32 cellular contexts compared by ENCODE assay signal in the genomic region with DNA sequence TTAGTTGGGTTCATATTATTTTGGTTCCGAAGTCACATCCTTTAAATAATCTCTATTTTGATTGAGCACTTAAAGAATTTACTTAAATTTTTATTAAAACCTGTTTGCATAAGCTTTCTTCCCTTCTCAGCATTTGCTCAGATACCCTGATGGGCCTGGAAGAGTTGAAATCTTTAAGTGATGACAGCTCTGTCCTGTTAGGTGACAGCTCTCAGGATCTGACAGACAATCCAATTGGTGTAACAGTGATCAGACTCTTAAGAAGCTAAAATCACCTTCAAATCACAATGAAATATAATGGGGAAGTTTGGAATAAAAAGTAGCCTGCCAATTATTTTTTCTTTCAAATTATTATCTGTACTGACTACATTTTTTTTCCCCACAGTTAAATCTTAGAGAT.
"Had no signal": no experiment of that assay in that cellular context is flagged by ENCODE, and none has a peak within 500 bp of the region (broad histone marks: within the 10 kb centered on the region; RNA-seq: fewer than 3 reads in every experiment).

No MANE protein-coding gene starts in this region.

- H3K4me1 ChIP-seq: adrenal gland, body of pancreas, breast epithelium had no signal

- DNase-seq: activated B cell treated with CpG ODN at 0.5 μM for 24 hours; activated CD4-positive, alpha-beta memory T cell treated with anti-CD3 and anti-CD28 coated beads for 36 hours; activated CD4-positive, alpha-beta T cell treated with anti-CD3 and anti-CD28 coated beads for 4 hours; activated CD4-positive, alpha-beta T cell treated with anti-CD3 and anti-CD28 coated beads, Interleukin-2, amount 10 ng/mL, durations not matched to agents 24 days and 14 days; activated CD4-positive, alpha-beta T cell treated with anti-CD3 and anti-CD28 coated beads, Interleukin-2, amount 50 U/mL, for 1 hour; activated CD4-positive, alpha-beta T cell treated with anti-CD3 and anti-CD28 coated beads, Interleukin-2, amount 50 U/mL, for 4 hours; activated CD4-positive, CD25-positive, alpha-beta regulatory T cell treated with anti-CD3 and anti-CD28 coated beads, Interleukin-2, amount 50 U/mL, for 72 hours; activated CD8-positive, alpha-beta memory T cell treated with anti-CD3 and anti-CD28 coated beads, Interleukin-2, amount 50 U/mL, for 4 hours; activated CD8-positive, alpha-beta T cell treated with anti-CD3 and anti-CD28 coated beads for 36 hours; activated effector memory CD4-positive, alpha-beta T cell treated with anti-CD3 and anti-CD28 coated beads, Interleukin-2, amount 50 U/mL, for 16 hours; activated gamma-delta T cell treated with Interleukin-2 at 50 U/mL for 16 hours; activated naive CD4-positive, alpha-beta T cell; activated naive CD4-positive, alpha-beta T cell treated with anti-CD3 and anti-CD28 coated beads for 36 hours; activated naive CD4-positive, alpha-beta T cell treated with anti-CD3 and anti-CD28 coated beads, Interleukin-2, amount 50 U/mL, for 16 hours; activated naive CD8-positive, alpha-beta T cell treated with anti-CD3 and anti-CD28 coated beads for 36 hours; activated T-cell treated with anti-CD3 and anti-CD28 coated beads for 4 hours; activated T-cell treated with anti-CD3 and anti-CD28 coated beads, Interleukin-2, amount 50 U/mL, for 1 hour; activated T-cell treated with anti-CD3 and anti-CD28 coated beads, Interleukin-2, amount 50 U/mL, for 4 hours; activated T-cell treated with anti-CD3 and anti-CD28 coated beads, Interleukin-2, amount 50 U/mL, for 72 hours; adrenal gland; amniotic stem cell; aorta; body of pancreas; brain microvascular endothelial cell; central memory CD4-positive, alpha-beta T cell; T-helper 1 cell; T-helper 2 cell; T-helper 9 cell had no signal

- ATAC-seq: activated CD8-positive, alpha-beta T cell treated with anti-CD3 and anti-CD28 coated beads for 36 hours; activated naive CD4-positive, alpha-beta T cell treated with anti-CD3 and anti-CD28 coated beads, Interleukin-2, amount 50 U/mL, for 72 hours; activated T-cell treated with anti-CD3 and anti-CD28 coated beads, Interleukin-2, amount 50 U/mL, for 4 hours; activated T-cell treated with anti-CD3 and anti-CD28 coated beads, Interleukin-2, amount 50 U/mL, for 72 hours; activated T-helper 17 cell treated with anti-CD3 and anti-CD28 coated beads, Interleukin-2, amount 50 U/mL, for 72 hours; body of pancreas had no signal

- H3K36me3 ChIP-seq: adrenal gland, brain microvascular endothelial cell, breast epithelium had no signal

- H3K9me3 ChIP-seq: body of pancreas, breast epithelium had no signal

- H3K27me3 ChIP-seq: adrenal gland, body of pancreas, brain microvascular endothelial cell, breast epithelium had no signal

- H3K4me3 ChIP-seq: adrenal gland, body of pancreas, breast epithelium had no signal

- H3K27ac ChIP-seq: adrenal gland, body of pancreas, brain microvascular endothelial cell, breast epithelium, VCaP had no signal
